In the genomic region with DNA sequence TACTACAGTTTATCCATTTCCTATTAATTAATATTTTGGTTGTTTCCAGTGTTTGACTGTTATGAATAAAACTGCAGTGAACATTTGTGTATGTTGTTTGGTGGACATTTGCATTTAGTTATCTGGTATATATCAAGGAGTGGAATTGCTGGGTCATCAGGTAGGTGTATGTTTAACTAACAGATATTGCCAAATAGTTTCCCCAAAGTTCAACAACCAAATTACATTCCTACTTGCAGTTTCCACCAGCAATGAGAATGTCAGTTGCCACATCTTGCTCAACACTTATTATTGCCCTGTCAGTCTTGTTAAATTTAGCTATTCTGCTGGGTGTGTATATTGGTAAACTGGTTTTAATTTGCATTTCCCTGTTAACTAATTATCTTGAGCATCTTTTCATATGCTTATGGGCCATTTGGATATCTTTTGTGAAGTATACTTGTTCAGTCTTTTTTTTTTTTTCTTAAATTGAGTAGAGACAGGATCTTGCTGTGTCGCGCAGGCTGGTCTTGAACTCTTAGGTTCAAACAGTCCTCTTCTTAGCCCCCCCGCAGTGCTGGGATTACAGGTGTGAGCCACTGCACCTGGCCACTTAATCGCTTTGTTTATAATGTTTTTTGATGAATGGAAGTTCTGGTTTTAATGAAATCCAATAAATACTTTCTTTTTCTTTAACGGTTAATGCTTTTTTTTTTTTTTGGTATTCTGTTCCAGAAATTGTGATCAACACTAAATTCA, we compare ENCODE assay signal across 12 cellular contexts. TPM values are rescaled to one million over a fixed set of nuclear protein-coding genes. Genes with fewer than 3 reads are reported as not detected.
DNase-seq lines count a peak whose midpoint lies in the region; ATAC-seq and TF ChIP-seq lines count a peak whose summit lies in the region.
"Had no signal": no experiment of that assay in that cellular context is flagged by ENCODE, and none has a peak within 500 bp of the region (broad histone marks: within the 10 kb centered on the region; RNA-seq: fewer than 3 reads in every experiment).

No MANE protein-coding gene starts in this region.

- peaks cover 5 to 42% of the 10 kb centered on the region in 2 donors for H3K36me3 ChIP-seq in psoas muscle (ENCODE audit: insufficient read depth in 1 of 2, low read depth in 1 of 2)

- no peaks in the 10 kb centered on the region for H3K9me3 Mint-ChIP-seq in chondrocyte (ENCODE audit: low read depth)

- DNase-seq in NCI-H2081 (lab: John Stamatoyannopoulos, UW) (peak; percentile 22 to 61), NCI-H2081 treated with DMSO at 0.1 percent for 48 hours (lab: John Stamatoyannopoulos, UW) (no peak), NCI-H1417 treated with DMSO at 0.1 percent for 48 hours (lab: John Stamatoyannopoulos, UW) (peak; percentile 24), chondrocyte (ENCODE audit: low spot score) (no peak), psoas muscle (no peak), epidermal melanocyte (ENCODE audit: insufficient read length, low spot score) (no peak), mesenteric fat pad (ENCODE audit: low spot score) (no peak), NCI-H2196 treated with DMSO at 0.1 percent for 48 hours (lab: John Stamatoyannopoulos, UW; ENCODE audit: unreplicated experiment) (no peak)
- DNase-seq: 8988T, DMS53 had no signal

- peaks cover 81% of the 10 kb centered on the region for H3K4me1 Mint-ChIP-seq in chondrocyte (ENCODE audit: low read depth)

- no peak for ATAC-seq in psoas muscle
- ATAC-seq: Panc1 had no signal

- no peak overlapping the region for H3K4me3 Mint-ChIP-seq in chondrocyte (ENCODE audit: unreplicated experiment)
- H3K4me3 Mint-ChIP-seq: neural progenitor cell had no signal

- H3K4me3 ChIP-seq in psoas muscle: peak overlapping the region; percentile 85
- H3K4me3 ChIP-seq: neural progenitor cell had no signal

- H3K9me3 ChIP-seq in psoas muscle: no peaks in the 10 kb centered on the region

- peak overlapping the region; percentile 97 for H3K27ac ChIP-seq in psoas muscle
- H3K27ac ChIP-seq: neural progenitor cell had no signal

- no peaks in the 10 kb centered on the region for H3K27me3 ChIP-seq in psoas muscle (ENCODE audit: insufficient read depth in 3 of 3, low read length in 2 of 3)
- H3K27me3 ChIP-seq: neural progenitor cell had no signal

- TF ChIP-seq CTCF in chondrocyte (IDR thresholded peaks at IDR 0.05) (no peak), psoas muscle (IDR thresholded peaks at IDR 0.05) (no peak)

- peaks cover 28% of the 10 kb centered on the region for H3K36me3 Mint-ChIP-seq in chondrocyte (ENCODE audit: low read depth)

- peak overlapping the region; percentile 83 for H3K27ac Mint-ChIP-seq in chondrocyte (ENCODE audit: unreplicated experiment)
- H3K27ac Mint-ChIP-seq: neural progenitor cell had no signal

- intact Hi-C loops in psoas muscle (cut with DNase I): no loop called here

- H3K4me1 ChIP-seq in psoas muscle: peaks cover 96% of the 10 kb centered on the region

- H3K27me3 Mint-ChIP-seq in chondrocyte (ENCODE audit: low read depth): no peaks in the 10 kb centered on the region

- WGBS in psoas muscle, 3 donors: 88 to 91% (median 89%) methylated on average over 5 of the region's 5 CpGs

RNA-seq across cellular contexts. Expression of gene FEM1B, which starts 7.9 kb away (rescaled TPM):
- total RNA-seq in chondrocyte: 46.0 to 52.7 TPM (median 49.1 TPM) in 3 replicates
- 100 to 1,000 TPM in 2 of 4 donors, 10 to 100 TPM in 2; 69.3 to 188 (median 111) TPM for total RNA-seq in psoas muscle
- 10 to 100 TPM; 23.5 to 68.0 (median 48.1) TPM for polyA plus RNA-seq in psoas muscle
- total RNA-seq in mesenteric fat pad: 48.7 TPM

RNA-seq across cellular contexts. Expression of gene CLN6, which starts 55.9 kb away (rescaled TPM):
- total RNA-seq in chondrocyte (18.0 to 20.8 TPM (median 19.2 TPM) in 3 replicates), psoas muscle (10 to 100 TPM in 3 of 4 donors, 1 to 10 TPM in 1; 8.3 to 14.7 (median 13.2) TPM), mesenteric fat pad (24.7 TPM)
- 10 to 100 TPM; 11.4 to 22.2 (median 13.1) TPM for polyA plus RNA-seq in psoas muscle

Comparison
In these comparisons a context has a peak if more than half of its experiments do, and no peak if none do; other contexts are left out.
1. DNase-seq: peak in NCI-H2081 (2 of 2) and NCI-H1417 treated with DMSO at 0.1 percent for 48 hours (single experiment); none in NCI-H2081 treated with DMSO at 0.1 percent for 48 hours (single experiment), chondrocyte (single experiment), psoas muscle (0 of 2), epidermal melanocyte (single experiment), mesenteric fat pad (single experiment) and NCI-H2196 treated with DMSO at 0.1 percent for 48 hours (single experiment).